In genomic region chr19:3254520-3254919, GRCh38 we compare ENCODE assay signal across 28 cellular contexts. TPM values are rescaled to one million over a fixed set of nuclear protein-coding genes. Genes with fewer than 3 reads are reported as not detected.
DNase-seq lines count a peak whose midpoint lies in the region; ATAC-seq, FAIRE-seq and TF ChIP-seq lines count a peak whose summit lies in the region.
"Had no signal": no experiment of that assay in that cellular context is flagged by ENCODE, and none has a peak within 500 bp of the region (broad histone marks: within the 10 kb centered on the region; RNA-seq: fewer than 3 reads in every experiment).

No MANE protein-coding gene starts in this region.

- H3K4me2 ChIP-seq in HepG2 (ENCODE audit: low read depth, low read length) (no peak overlapping the region), astrocyte (ENCODE audit: low read length) (no peak overlapping the region), H1 (ENCODE audit: insufficient read depth in 1 of 2, low read depth in 2 of 2, low read length in 2 of 2) (no peak overlapping the region)
- H3K4me2 ChIP-seq: A549, BLaER1 had no signal

- no peak overlapping the region for H3K18ac ChIP-seq in H1 (ENCODE audit: extremely low read depth, low read length)

- TF ChIP-seq CTCF in HepG2 (CRISPR knock-in tag; IDR thresholded peaks at IDR 0.05) (no peak), right lobe of liver (IDR thresholded peaks at IDR 0.05) (no peak), astrocyte (IDR thresholded peaks at IDR 0.05; ENCODE audit: insufficient read depth, low read depth, low read length) (no peak), H1 (IDR thresholded peaks at IDR 0.05; ENCODE audit: control extremely low read depth in 1 of 3, insufficient read depth in 1 of 3, low read depth in 1 of 3, low read length in 3 of 3) (no peak), chondrocyte (IDR thresholded peaks at IDR 0.05) (no peak)

- peak overlapping the region; percentile 10 for H3K56ac ChIP-seq in H1 (replicated peaks; ENCODE audit: insufficient read length, low read depth, low read length)

- no peak overlapping the region for H3K14ac ChIP-seq in H1 (ENCODE audit: insufficient read length)

- H3K27ac Mint-ChIP-seq in astrocyte (ENCODE audit: unreplicated experiment): peak overlapping the region; percentile 11
- H3K27ac Mint-ChIP-seq in chondrocyte (ENCODE audit: unreplicated experiment): no peak overlapping the region
- H3K27ac Mint-ChIP-seq: CD14-positive monocyte; CD4-positive, alpha-beta memory T cell; CD8-positive, alpha-beta memory T cell had no signal

- H2BK120ac ChIP-seq in H1 (replicated peaks; ENCODE audit: low read depth, low read length): no peak overlapping the region

- no peak overlapping the region for H2AK5ac ChIP-seq in H1 (ENCODE audit: low read depth, low read length)

- DNase-seq in HepG2 (ENCODE audit: low spot score) (no peak), right lobe of liver (no peak), astrocyte (ENCODE audit: low read depth) (no peak), H1 (ENCODE audit: low read depth in 1 of 2, low spot score in 2 of 2) (no peak), chondrocyte (ENCODE audit: low spot score) (no peak)
- DNase-seq: BE2C; C1 segment of cervical spinal cord; CD4-positive, alpha-beta memory T cell; CD4-positive, CD25-positive, alpha-beta regulatory T cell; CD8-positive, alpha-beta memory T cell; COR-L47; DMS 273 treated with DMSO at 0.1 percent for 48 hours; DMS153; DMS53; DMS79; DND-41; EL; GDM1 had no signal

- H3K9ac ChIP-seq in HepG2 (ENCODE audit: insufficient read depth, low read depth, low read length) (no peak overlapping the region), astrocyte (ENCODE audit: low read length) (no peak overlapping the region), H1 (replicated peaks in 1 of 4; ENCODE audit: extremely low read depth in 1 of 4, low read depth in 3 of 4, low read length in 3 of 4) (no peak overlapping the region)
- H3K9ac ChIP-seq: BLaER1 had no signal

- CTCF ChIA-PET in HepG2 (lab: Yijun Ruan, JAX; ENCODE audit: low intra/inter-chr PET ratio, low total read pairs): no interaction called here
- CTCF ChIA-PET in H1 (lab: Charles Lee; ENCODE audit: partially characterized antibody): interaction anchor here (2.5 to 3.1 kb wide), 2 partner anchors 21 kb away, joined by 11 to 12 read pairs; no protein-coding TSS in a partner anchor

- H3K4ac ChIP-seq in H1 (replicated peaks; ENCODE audit: insufficient read length, low read depth, low read length): no peak overlapping the region

- H3K27me3 ChIP-seq in HepG2 (ENCODE audit: control insufficient read depth in 1 of 2, insufficient read depth in 2 of 2, low read length in 2 of 2) (peaks cover 0 to 4% of the 10 kb centered on the region in 2 experiments; a peak in 1 of 5 replicates), right lobe of liver (no peaks in the 10 kb centered on the region), astrocyte (ENCODE audit: insufficient read depth, low read length) (peaks cover 3% of the 10 kb centered on the region), H1 (replicated peaks in 1 of 4; ENCODE audit: control insufficient read depth in 3 of 4, extremely low read depth in 1 of 4, insufficient read depth in 3 of 4, low read length in 3 of 4) (no peaks in the 10 kb centered on the region; a peak in 1 of 7 replicates)
- H3K27me3 ChIP-seq: BLaER1 had no signal

- TF ChIP-seq EP300 in HepG2 (IDR thresholded peaks at IDR 0.05; ENCODE audit: low read depth in 2 of 2, low read length in 2 of 2) (no peak), HepG2 (CRISPR knock-in tag; IDR thresholded peaks at IDR 0.05; ENCODE audit: borderline replicate concordance) (no peak), H1 (IDR thresholded peaks at IDR 0.05; ENCODE audit: borderline replicate concordance in 1 of 2, low read depth in 2 of 2, low read length in 2 of 2) (no peak)

- H3K4me3 Mint-ChIP-seq in astrocyte (ENCODE audit: unreplicated experiment): no peak overlapping the region
- H3K4me3 Mint-ChIP-seq in chondrocyte (ENCODE audit: unreplicated experiment): no peak overlapping the region
- H3K4me3 Mint-ChIP-seq: CD14-positive monocyte; CD4-positive, alpha-beta memory T cell; CD4-positive, CD25-positive, alpha-beta regulatory T cell; CD8-positive, alpha-beta memory T cell had no signal

- in situ Hi-C loops in HepG2 (cut with HindIII; ENCODE audit: extremely low pct_ligation_motif_present, low pct_unique_long_range_greater_than_20kb): no loop called here

- H3K4me3 ChIP-seq in HepG2 (replicated peaks in 1 of 3; ENCODE audit: insufficient read depth in 1 of 3, low read depth in 2 of 3, low read length in 3 of 3): no peak overlapping the region
- no peak overlapping the region for H3K4me3 ChIP-seq in right lobe of liver
- no peak overlapping the region for H3K4me3 ChIP-seq in astrocyte (ENCODE audit: insufficient read depth, low read depth, low read length)
- H3K4me3 ChIP-seq in H1 (ENCODE audit: extremely low read depth in 1 of 4, insufficient read depth in 2 of 4, low read depth in 3 of 4, low read length in 4 of 4): no peak overlapping the region
- H3K4me3 ChIP-seq: A549, BLaER1, GM12878 had no signal

- POLR2A ChIA-PET in HepG2 (lab: Yijun Ruan, JAX) (no interaction called here), H1 (lab: Charles Lee; ENCODE audit: partially characterized antibody) (interaction anchor here (1.2 to 1.6 kb wide), 2 partner anchors 9 to 20 kb away, joined by 3 to 4 read pairs; no protein-coding TSS in a partner anchor)

- intact Hi-C loops in HepG2 (cut with micrococcal nuclease; ENCODE audit: unreplicated experiment) (no loop called here), right lobe of liver (cut with DNase I) (no loop called here)

- no peak overlapping the region for H4K8ac ChIP-seq in H1 (ENCODE audit: extremely low read depth, insufficient read depth, low read length)

- no TSS peak for BruUV-seq in HepG2 (replicated peaks; lab: Mats Ljungman, UMichigan)

- no peaks in the 10 kb centered on the region for H3K79me1 ChIP-seq in H1 (ENCODE audit: low read depth, low read length)

- no peaks in the 10 kb centered on the region for H3K79me2 ChIP-seq in HepG2 (ENCODE audit: insufficient read depth, low read length)
- H3K79me2 ChIP-seq in astrocyte (ENCODE audit: insufficient read depth, low read length): no peaks in the 10 kb centered on the region
- no peaks in the 10 kb centered on the region for H3K79me2 ChIP-seq in H1 (ENCODE audit: control insufficient read depth in 1 of 2, insufficient read depth in 2 of 2, low read length in 2 of 2)

- H3K9me3 ChIP-seq in HepG2 (ENCODE audit: low read length): no peaks in the 10 kb centered on the region
- H3K9me3 ChIP-seq in right lobe of liver: no peaks in the 10 kb centered on the region
- no peaks in the 10 kb centered on the region for H3K9me3 ChIP-seq in astrocyte (ENCODE audit: insufficient read depth, low read depth, low read length)
- H3K9me3 ChIP-seq in H1 (ENCODE audit: insufficient read depth in 2 of 2, low read depth in 1 of 2, low read length in 1 of 2): peaks cover 3 to 8% of the 10 kb centered on the region in 2 experiments; a peak in 2 of 4 replicates
- H3K9me3 ChIP-seq: BE2C had no signal

- H4K20me1 ChIP-seq in HepG2 (ENCODE audit: insufficient read depth, low read length): no peaks in the 10 kb centered on the region
- no peaks in the 10 kb centered on the region for H4K20me1 ChIP-seq in astrocyte (ENCODE audit: insufficient read depth, low read length)
- peaks cover 2 to 10% of the 10 kb centered on the region in 2 experiments for H4K20me1 ChIP-seq in H1 (replicated peaks in 1 of 2; ENCODE audit: control insufficient read depth in 1 of 2, insufficient read depth in 2 of 2, low read length in 2 of 2)
- H4K20me1 ChIP-seq: BLaER1 had no signal

- no peak overlapping the region for H2BK12ac ChIP-seq in H1 (ENCODE audit: low read depth, low read length)

- no peaks in the 10 kb centered on the region for H3K4me1 Mint-ChIP-seq in astrocyte (ENCODE audit: low read depth, unreplicated experiment)
- H3K4me1 Mint-ChIP-seq in chondrocyte (ENCODE audit: low read depth): no peaks in the 10 kb centered on the region
- H3K4me1 Mint-ChIP-seq: CD14-positive monocyte; CD4-positive, CD25-positive, alpha-beta regulatory T cell; CD8-positive, alpha-beta memory T cell had no signal

- no peak overlapping the region for H2AFZ ChIP-seq in HepG2 (ENCODE audit: low read length)
- H2AFZ ChIP-seq in astrocyte (ENCODE audit: low read depth, low read length): no peak overlapping the region
- H2AFZ ChIP-seq in H1 (ENCODE audit: low read length): no peak overlapping the region

- H3K9me3 Mint-ChIP-seq in astrocyte (ENCODE audit: unreplicated experiment) (peaks cover 22% of the 10 kb centered on the region), chondrocyte (ENCODE audit: low read depth) (peaks cover 17% of the 10 kb centered on the region)

- H3K36me3 Mint-ChIP-seq in astrocyte (ENCODE audit: low read depth, unreplicated experiment) (no peaks in the 10 kb centered on the region), chondrocyte (ENCODE audit: low read depth) (no peaks in the 10 kb centered on the region)
- H3K36me3 Mint-ChIP-seq: CD14-positive monocyte; CD4-positive, alpha-beta memory T cell; CD4-positive, CD25-positive, alpha-beta regulatory T cell; CD8-positive, alpha-beta memory T cell had no signal

- no peak overlapping the region for H3K23ac ChIP-seq in H1 (ENCODE audit: insufficient read length)

- no peak overlapping the region for H2BK5ac ChIP-seq in H1 (ENCODE audit: low read depth, low read length)

- ATAC-seq in HepG2 (no peak), right lobe of liver (no peak), HG02970 (IDR thresholded peaks at IDR 0.05; ENCODE audit: low FRiP score, unreplicated experiment) (no peak), HG02885 (IDR thresholded peaks at IDR 0.05; ENCODE audit: poor library complexity, unreplicated experiment) (no peak)
- ATAC-seq: A549, GM12878 had no signal

- TF ChIP-seq RAD21 in HepG2 (CRISPR knock-in tag; IDR thresholded peaks at IDR 0.05) (no peak), H1 (IDR thresholded peaks at IDR 0.05 in 1 of 2, conservative IDR thresholded peaks at IDR 0.05 in 1 of 2; ENCODE audit: low read depth in 2 of 2, low read length in 2 of 2) (no peak)

- TF ChIP-seq POLR2A in HepG2 (IDR thresholded peaks at IDR 0.05; ENCODE audit: insufficient read depth in 1 of 2, low read depth in 2 of 2, low read length in 2 of 2) (no peak), right lobe of liver (IDR thresholded peaks at IDR 0.05) (no peak), H1 (IDR thresholded peaks at IDR 0.05; ENCODE audit: control extremely low read depth in 1 of 2, low read depth in 2 of 2, low read length in 2 of 2) (no peak)

- no peaks in the 10 kb centered on the region for H3K4me1 ChIP-seq in HepG2 (ENCODE audit: insufficient read depth, low read length)
- H3K4me1 ChIP-seq in right lobe of liver: no peaks in the 10 kb centered on the region
- no peaks in the 10 kb centered on the region for H3K4me1 ChIP-seq in astrocyte (ENCODE audit: insufficient read depth, low read length)
- H3K4me1 ChIP-seq in H1 (replicated peaks in 1 of 4; ENCODE audit: control insufficient read depth in 3 of 4, insufficient read depth in 4 of 4, low read length in 3 of 4): no peaks in the 10 kb centered on the region
- H3K4me1 ChIP-seq: A549, BE2C, BLaER1 had no signal

- no peak overlapping the region for H2BK20ac ChIP-seq in H1 (ENCODE audit: low read length)

- H3K27me3 Mint-ChIP-seq in astrocyte (ENCODE audit: low read depth, unreplicated experiment) (peaks cover 41% of the 10 kb centered on the region), chondrocyte (ENCODE audit: low read depth) (peaks cover 27% of the 10 kb centered on the region)

- H4K91ac ChIP-seq in H1 (replicated peaks; ENCODE audit: insufficient read length, low read length): no peak overlapping the region

- H3K23me2 ChIP-seq in H1 (ENCODE audit: low read depth, low read length): peaks cover 9% of the 10 kb centered on the region; the same call in 1 of the 2 replicates

- H2BK15ac ChIP-seq in H1 (ENCODE audit: low read length): no peak overlapping the region

- no peak overlapping the region for H4K5ac ChIP-seq in H1 (ENCODE audit: insufficient read length, low read depth, low read length)

- H3K27ac ChIP-seq in HepG2 (ENCODE audit: extremely low read length, insufficient read depth, low read length) (no peak overlapping the region), right lobe of liver (no peak overlapping the region), astrocyte (ENCODE audit: low read depth, low read length) (no peak overlapping the region), H1 (ENCODE audit: low read depth, low read length) (no peak overlapping the region)
- H3K27ac ChIP-seq: 22Rv1, A549, BLaER1 had no signal

- FAIRE-seq in HepG2 (lab: Jason Lieb, UNC) (no peak), astrocyte (lab: Jason Lieb, UNC) (no peak), H1 (lab: Jason Lieb, UNC) (no peak)
- FAIRE-seq: A549, GM12878, GM12892, GM18507 had no signal

- no peaks in the 10 kb centered on the region for H3K36me3 ChIP-seq in HepG2 (replicated peaks in 1 of 2; ENCODE audit: control insufficient read depth in 1 of 2, insufficient read depth in 2 of 2, low read length in 2 of 2)
- no peaks in the 10 kb centered on the region for H3K36me3 ChIP-seq in right lobe of liver
- H3K36me3 ChIP-seq in astrocyte (ENCODE audit: insufficient read depth, low read length): no peaks in the 10 kb centered on the region
- H3K36me3 ChIP-seq in H1 (ENCODE audit: control insufficient read depth in 2 of 4, insufficient read depth in 4 of 4, low read length in 3 of 4): peaks cover 0 to 2% (median 0%) of the 10 kb centered on the region in 4 experiments; a peak in 2 of 8 replicates
- H3K36me3 ChIP-seq: BE2C had no signal

RNA-seq across cellular contexts. Expression of gene CELF5, which starts 30.1 kb away (rescaled TPM):
- total RNA-seq in HepG2 (2016; rRNA removed; fragmentation: Illumina TruSeq; extraction: Trizol) (0.14 and 0.31 TPM in 2 replicates), right lobe of liver (1 to 10 TPM in 1 of 6 experiments, under 1 TPM in 5; 0.07 to 1.6 (median 0.34) TPM), astrocyte (1.2 and 1.4 TPM in 2 replicates), chondrocyte (0.22 to 0.31 TPM in 2 of 3 replicates, not detected in the other)
- total RNA-seq in HepG2 (2016; cell fraction: cytosol; rRNA removed; fragmentation: Illumina TruSeq; extraction: Trizol; ENCODE audit: low read depth): 0.35 TPM in 1 of 2 replicates, not detected in the other
- 0.16 and 0.30 TPM in 2 replicates for total RNA-seq in HepG2 (2016; cell fraction: insoluble cytoplasmic fraction; rRNA removed; fragmentation: Illumina TruSeq; extraction: Trizol)
- 0.12 and 0.28 TPM in 2 replicates for total RNA-seq in HepG2 (2016; cell fraction: membrane; rRNA removed; fragmentation: Illumina TruSeq; extraction: Trizol)
- 0.66 and 0.68 TPM in 2 replicates for total RNA-seq in HepG2 (2016; cell fraction: nucleus; rRNA removed; fragmentation: Illumina TruSeq; extraction: Trizol)
- polyA plus RNA-seq in HepG2 (2011; rRNA removed) (0.84 and 0.91 TPM in 2 replicates), H1 (2011; rRNA removed) (15.0 and 18.2 TPM in 2 replicates)
- polyA plus RNA-seq in HepG2 (2011; cell fraction: cytosol; rRNA removed): 0.23 and 0.43 TPM in 2 replicates
- polyA plus RNA-seq in HepG2 (2011; cell fraction: nucleus; rRNA removed): 3.4 and 3.5 TPM in 2 replicates
- polyA plus RNA-seq in HepG2 (2012): 2.1 and 2.4 TPM in 2 replicates
- polyA plus RNA-seq in HepG2 (2016; cell fraction: cytosol; fragmentation: Illumina TruSeq; extraction: Trizol; ENCODE audit: low read depth): 0.07 and 0.20 TPM in 2 replicates
- 0.19 and 0.47 TPM in 2 replicates for polyA plus RNA-seq in HepG2 (2016; cell fraction: insoluble cytoplasmic fraction; fragmentation: Illumina TruSeq; extraction: Trizol; ENCODE audit: low read depth)
- 0.15 and 0.30 TPM in 2 replicates for polyA plus RNA-seq in HepG2 (2016; cell fraction: membrane; fragmentation: Illumina TruSeq; extraction: Trizol; ENCODE audit: low read depth)
- polyA plus RNA-seq in HepG2 (2016; cell fraction: nucleus; fragmentation: Illumina TruSeq; extraction: Trizol; ENCODE audit: insufficient read depth, low read depth): 1.6 and 1.9 TPM in 2 replicates
- 0.44 and 0.56 TPM in 2 replicates for polyA minus RNA-seq in HepG2 (2011; rRNA and poly(A)+ RNA removed; ENCODE audit: low replicate concordance)
- polyA minus RNA-seq in HepG2 (2011; cell fraction: cytosol; rRNA and poly(A)+ RNA removed): 0.40 TPM in 1 of 2 replicates, not detected in the other
- 0.75 and 0.77 TPM in 2 replicates for polyA minus RNA-seq in HepG2 (2011; cell fraction: nucleus; rRNA and poly(A)+ RNA removed)
- 9.8 and 9.9 TPM in 2 replicates for total RNA-seq in H1 (2021; fragmentation: NEBNext Ultra II Directional; extraction: Animal tissue kit (Norgen Biotek cat#: 25700))
- 15.4 TPM for polyA plus RNA-seq in H1 (2011; cell fraction: cytosol; rRNA removed)
- polyA plus RNA-seq in H1 (2011; cell fraction: nucleus; rRNA removed): 43.5 TPM
- 9.0 to 15.7 TPM (median 12.5 TPM) in 4 replicates for polyA plus RNA-seq in H1 (2012, experiment 1 of 2)
- 6.1 TPM for polyA plus RNA-seq in H1 (2012, experiment 2 of 2)
- 11.1 TPM for polyA plus RNA-seq in H1 (2013, experiment 1 of 2)
- polyA plus RNA-seq in H1 (2013, experiment 2 of 2): 10.4 TPM
- 4.4 and 4.7 TPM in 2 replicates for polyA minus RNA-seq in H1 (2011; rRNA and poly(A)+ RNA removed)
- polyA minus RNA-seq in H1 (2011; cell fraction: cytosol; rRNA and poly(A)+ RNA removed): 4.8 TPM
- 11.7 TPM for polyA minus RNA-seq in H1 (2011; cell fraction: nucleus; rRNA and poly(A)+ RNA removed)
- total RNA-seq: A172, GM12878 had no signal
- polyA plus RNA-seq: CD14-positive monocyte; CD4-positive, CD25-positive, alpha-beta regulatory T cell; CD8-positive, alpha-beta memory T cell had no signal
